ENCODE assay signal across 16 cellular contexts in the genomic region with DNA sequence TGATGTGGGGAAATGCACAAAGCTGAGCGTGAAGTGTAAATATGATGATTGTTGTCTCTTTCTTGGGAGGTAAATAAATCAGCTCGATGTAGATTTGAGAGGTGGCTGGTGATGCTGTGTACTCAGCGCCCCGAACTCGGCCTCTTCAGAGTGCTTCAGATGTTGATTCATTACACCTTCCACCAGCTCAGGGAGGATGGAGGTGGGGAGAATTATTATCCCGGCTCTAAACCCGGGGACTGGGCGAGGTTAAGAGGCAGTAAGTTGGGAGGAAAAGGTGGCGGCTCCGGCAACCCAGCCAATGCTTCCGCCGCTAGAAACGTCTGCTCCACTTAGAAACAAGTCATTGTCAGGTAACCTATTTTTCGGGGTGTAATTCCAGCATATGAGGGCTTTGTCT.
"Had no signal": no experiment of that assay in that cellular context is flagged by ENCODE, and none has a peak within 500 bp of the region (broad histone marks: within the 10 kb centered on the region; RNA-seq: fewer than 3 reads in every experiment).

No MANE protein-coding gene starts in this region.

- DNase-seq: activated CD4-positive, alpha-beta T cell treated with anti-CD3 and anti-CD28 coated beads for 48 hours; activated CD4-positive, CD25-positive, alpha-beta regulatory T cell; activated CD8-positive, alpha-beta T cell treated with anti-CD3 and anti-CD28 coated beads for 36 hours; activated naive CD4-positive, alpha-beta T cell treated with anti-CD3 and anti-CD28 coated beads for 36 hours; activated naive CD8-positive, alpha-beta T cell treated with anti-CD3 and anti-CD28 coated beads, Interleukin-2, amount 50 U/mL, for 24 hours; activated T-cell treated with anti-CD3 and anti-CD28 coated beads, Interleukin-2, amount 50 U/mL, for 24 hours; colonic mucosa; endodermal cell; foreskin fibroblast; hypothalamus; islet precursor cell; stimulated activated naive B cell treated with anti-CD40 and anti-IgM and Interleukin-4, amounts not matched to agents 10 μg/mL and 1 μg/mL and 100 μg/mL, for 72 hours; T-helper 9 cell had no signal

- H3K36me3 ChIP-seq: colonic mucosa, neural progenitor cell, thoracic aorta had no signal

- H3K4me3 ChIP-seq: colonic mucosa, neural progenitor cell, thoracic aorta had no signal

- H3K4me2 ChIP-seq: neural progenitor cell had no signal

- H3K9me3 ChIP-seq: colonic mucosa, thoracic aorta had no signal

- H3K4me1 ChIP-seq: colonic mucosa had no signal

- H3K9ac ChIP-seq: neural progenitor cell had no signal

- H2AFZ ChIP-seq: neural progenitor cell had no signal

- ATAC-seq: activated CD8-positive, alpha-beta T cell treated with anti-CD3 and anti-CD28 coated beads for 36 hours; activated naive CD8-positive, alpha-beta T cell treated with anti-CD3 and anti-CD28 coated beads, Interleukin-2, amount 50 U/mL, for 24 hours had no signal

- H3K27ac ChIP-seq: colonic mucosa, epithelial cell of prostate, neural progenitor cell, thoracic aorta had no signal
